ENCODE assay signal across 8 cellular contexts in the genomic region with DNA sequence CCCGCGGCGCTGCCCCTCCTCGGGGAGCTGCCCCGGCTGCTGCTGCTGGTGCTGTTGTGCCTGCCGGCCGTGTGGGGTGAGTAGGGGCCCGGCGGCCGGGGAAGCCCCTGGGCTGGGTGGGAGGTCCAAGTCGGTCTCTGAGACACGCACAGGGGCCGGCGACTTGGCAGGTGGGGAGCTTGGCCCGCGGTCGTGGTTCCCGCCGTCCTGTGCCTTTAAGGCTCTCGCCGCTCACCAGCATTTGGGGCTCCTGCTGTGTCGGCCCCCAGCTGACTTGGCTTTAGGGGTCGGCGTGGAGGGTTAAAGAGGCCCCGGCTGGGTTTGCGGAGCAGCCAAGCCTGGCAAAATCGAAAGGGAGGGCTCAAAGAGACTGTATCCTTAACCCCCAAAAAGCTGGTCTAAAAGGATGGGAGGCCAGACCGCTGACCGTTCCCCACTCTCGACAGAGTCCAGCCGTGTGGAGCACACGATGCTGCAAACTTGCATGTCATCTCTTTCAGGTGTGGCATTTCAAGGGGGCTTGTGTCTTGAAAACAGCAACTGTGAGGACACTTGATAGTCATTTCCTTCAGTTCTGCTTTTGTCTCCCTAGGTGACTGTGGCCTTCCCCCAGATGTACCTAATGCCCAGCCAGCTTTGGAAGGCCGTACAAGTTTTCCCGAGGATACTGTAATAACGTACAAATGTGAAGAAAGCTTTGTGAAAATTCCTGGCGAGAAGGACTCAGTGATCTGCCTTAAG. TPM values are rescaled to one million over a fixed set of nuclear protein-coding genes. Genes with fewer than 3 reads are reported as not detected.
A peak's percentile ranks its signal among the peaks of the same experiment; 100 is the strongest.
DNase-seq lines count a peak whose midpoint lies in the region; ATAC-seq and TF ChIP-seq lines count a peak whose summit lies in the region.

No MANE protein-coding gene starts in this region.

- H3K9me3 ChIP-seq in SJCRH30 (replicated peaks) (no peaks in the 10 kb centered on the region), mononuclear cell (ENCODE audit: low read depth, low read length) (no peaks in the 10 kb centered on the region)

- H3K27ac ChIP-seq in SJCRH30 = peak overlapping the region; percentile 73

- intact Hi-C loops in sciatic nerve (cut with DNase I) = no loop called here

- ATAC-seq in effector memory CD8-positive, alpha-beta T cell (replicated peaks) = no peak
- no peak for ATAC-seq in sciatic nerve

- no peaks in the 10 kb centered on the region for H3K9me3 Mint-ChIP-seq in HFFc6
- H3K9me3 Mint-ChIP-seq in effector memory CD8-positive, alpha-beta T cell = no peaks in the 10 kb centered on the region

- peaks cover 20% of the 10 kb centered on the region for H3K36me3 ChIP-seq in SJCRH30

- H3K4me1 ChIP-seq in SJCRH30 (no peaks in the 10 kb centered on the region), mononuclear cell (ENCODE audit: insufficient read depth, low read length) (peaks cover 51% of the 10 kb centered on the region)

- TF ChIP-seq CTCF in HFFc6 (IDR thresholded peaks at IDR 0.05) = no peak

- no peaks in the 10 kb centered on the region for H3K27me3 ChIP-seq in SJCRH30
- H3K27me3 ChIP-seq in mononuclear cell (ENCODE audit: insufficient read depth, low read length) = no peaks in the 10 kb centered on the region

- peak overlapping the region; percentile 84 for H3K4me3 ChIP-seq in SJCRH30
- H3K4me3 ChIP-seq in mononuclear cell (ENCODE audit: low read length) = peak overlapping the region; percentile 83

- peaks cover 7% of the 10 kb centered on the region for H3K36me3 Mint-ChIP-seq in HFFc6 (ENCODE audit: low read depth)
- peaks cover 58% of the 10 kb centered on the region for H3K36me3 Mint-ChIP-seq in effector memory CD8-positive, alpha-beta T cell (ENCODE audit: insufficient read depth)

- H3K4me3 Mint-ChIP-seq in HFFc6 = peak overlapping the region; percentile 96
- peak overlapping the region; percentile 84 to 89 for H3K4me3 Mint-ChIP-seq in effector memory CD8-positive, alpha-beta T cell

- DNase-seq in EL (peak; percentile 18), HFFc6 (no peak), SJCRH30 (no peak), ecto neural progenitor cell (ENCODE audit: low spot score) (no peak), sciatic nerve (ENCODE audit: low spot score) (no peak)
- no peak for DNase-seq in effector memory CD8-positive, alpha-beta T cell
- no peak for DNase-seq in NK-92 treated with Interleukin-12 subunit alpha and Interleukin-12 subunit beta, amount 100 ng/mL, for 24 hours (lab: John Stamatoyannopoulos, UW)

- H3K27ac Mint-ChIP-seq in HFFc6 = peak overlapping the region; percentile 93
- H3K27ac Mint-ChIP-seq in effector memory CD8-positive, alpha-beta T cell = peak overlapping the region; percentile 97 to 99

- H3K27me3 Mint-ChIP-seq in HFFc6 (ENCODE audit: insufficient read depth) = peaks cover 4% of the 10 kb centered on the region
- H3K27me3 Mint-ChIP-seq in effector memory CD8-positive, alpha-beta T cell = no peaks in the 10 kb centered on the region

- H3K4me1 Mint-ChIP-seq in HFFc6 (ENCODE audit: low read depth) = peaks cover 14% of the 10 kb centered on the region
- peaks cover 11 to 15% of the 10 kb centered on the region in 2 donors for H3K4me1 Mint-ChIP-seq in effector memory CD8-positive, alpha-beta T cell (ENCODE audit: low read depth in 2 of 2)

RNA-seq across cellular contexts. Expression of a gene that starts 0.5 kb away (rescaled TPM):
- total RNA-seq in HFFc6 (2021; fragmentation: NEBNext Ultra II Directional; extraction: Animal tissue kit (Norgen Biotek cat#: 25700)) = 10 to 100 TPM; 13.7 to 26.1 (median 18.8) TPM
- total RNA-seq in SJCRH30 (2014; rRNA removed; shearing (Covaris generic)) = 22.3 and 22.9 TPM in 2 replicates
- 202 TPM for total RNA-seq in mononuclear cell
- 152 TPM for total RNA-seq in sciatic nerve
